Comparison of ENCODE assay signal across 8 cellular contexts in genomic region chr15:50687302-50687902, GRCh38. TPM values are rescaled to one million over a fixed set of nuclear protein-coding genes. Genes with fewer than 3 reads are reported as not detected.
DNase-seq lines count a peak whose midpoint lies in the region; ATAC-seq, FAIRE-seq and TF ChIP-seq lines count a peak whose summit lies in the region.

No MANE protein-coding gene starts in this region.

- peak overlapping the region; percentile 85 for H2AFZ ChIP-seq in GM23248

- peak overlapping the region; percentile 97 for H3K4me3 Mint-ChIP-seq in activated T-helper 17 cell treated with anti-CD3 and anti-CD28 coated beads, Interleukin-2, amount 50 U/mL, for 72 hours

- H3K4me2 ChIP-seq in GM23248 (ENCODE audit: unreplicated experiment), result peak overlapping the region; percentile 95

- peaks cover 26% of the 10 kb centered on the region for H3K4me1 Mint-ChIP-seq in activated T-helper 17 cell treated with anti-CD3 and anti-CD28 coated beads, Interleukin-2, amount 50 U/mL, for 72 hours

- FAIRE-seq in kidney (lab: Jason Lieb, UNC), result no peak

- CTCF ChIA-PET in AG04449 (lab: Yijun Ruan, JAX), result no interaction called here

- H3K27ac ChIP-seq in GM23248 (peak overlapping the region; percentile 91), kidney (ENCODE audit: low read depth in 2 of 2, low read length in 2 of 2) (peak overlapping the region; percentile 98 to 99), thymus (ENCODE audit: low read depth) (peak overlapping the region; percentile 95)

- H3K27me3 ChIP-seq in GM23248 (replicated peaks; ENCODE audit: insufficient read depth) (no peaks in the 10 kb centered on the region), thymus (ENCODE audit: control insufficient read depth, insufficient read depth) (no peaks in the 10 kb centered on the region)

- H4K20me1 ChIP-seq in GM23248 (ENCODE audit: insufficient read depth), result no peaks in the 10 kb centered on the region

- WGBS in GM23248 (ENCODE audit: low coverage in 1 of 2, low lambda C conversion rate in 2 of 2, missing lambda C conversion rate in 2 of 2), 2 experiments, result 56 to 61% methylated on average over 10 of the region's 10 CpGs
- 54% methylated on average over 10 of the region's 10 CpGs for WGBS in thymus

- peaks cover 32% of the 10 kb centered on the region for H3K4me1 ChIP-seq in GM23248 (ENCODE audit: insufficient read depth)
- H3K4me1 ChIP-seq in kidney (ENCODE audit: control insufficient read depth in 1 of 2, insufficient read depth in 1 of 2, low read depth in 1 of 2, low read length in 2 of 2), result peaks cover 7 to 9% of the 10 kb centered on the region in 2 donors
- H3K4me1 ChIP-seq in thymus (ENCODE audit: control insufficient read depth, insufficient read depth, low read length), result peaks cover 9% of the 10 kb centered on the region

- TF ChIP-seq CTCF in AG04449 (IDR thresholded peaks at IDR 0.05; ENCODE audit: insufficient read depth, low read length, missing control alignments) (no peak), kidney (IDR thresholded peaks at IDR 0.05; ENCODE audit: borderline replicate concordance, extremely low read depth, insufficient read depth) (no peak)

- peak overlapping the region; percentile 90 for H3K27ac Mint-ChIP-seq in activated T-helper 17 cell treated with anti-CD3 and anti-CD28 coated beads, Interleukin-2, amount 50 U/mL, for 72 hours

- in situ Hi-C loops in GM23248 (cut with MboI), result no loop called here

- H3K9ac ChIP-seq in GM23248 (peak overlapping the region; percentile 92), kidney (ENCODE audit: low read length in 2 of 2) (peak overlapping the region; percentile 72 to 99)

- H3K79me2 ChIP-seq in GM23248 (ENCODE audit: insufficient read depth), result peaks cover 47% of the 10 kb centered on the region

- peak overlapping the region; percentile 94 for H3K4me3 ChIP-seq in AG04449 (ENCODE audit: low read depth, low read length)
- H3K4me3 ChIP-seq in GM23248, result peak overlapping the region; percentile 86
- peak overlapping the region; percentile 83 for H3K4me3 ChIP-seq in kidney (ENCODE audit: low read length in 2 of 2)
- H3K4me3 ChIP-seq in thymus (ENCODE audit: low read length), result peak overlapping the region; percentile 91

- no peaks in the 10 kb centered on the region for H3K9me2 ChIP-seq in GM23248 (ENCODE audit: insufficient read depth)

- H3K9me3 ChIP-seq in GM23248 (ENCODE audit: low read depth) (no peaks in the 10 kb centered on the region), kidney (ENCODE audit: control insufficient read depth in 1 of 2, low read length in 2 of 2) (no peaks in the 10 kb centered on the region), thymus (ENCODE audit: control insufficient read depth) (no peaks in the 10 kb centered on the region)

- peaks cover 49% of the 10 kb centered on the region for H3K36me3 Mint-ChIP-seq in activated T-helper 17 cell treated with anti-CD3 and anti-CD28 coated beads, Interleukin-2, amount 50 U/mL, for 72 hours (ENCODE audit: low read depth)

- no peaks in the 10 kb centered on the region; the same call in 1 of the 2 replicates for H3K36me3 ChIP-seq in GM23248 (ENCODE audit: low read depth)
- no peaks in the 10 kb centered on the region for H3K36me3 ChIP-seq in kidney (ENCODE audit: control insufficient read depth in 1 of 2, insufficient read depth in 2 of 2, low read length in 2 of 2)
- peaks cover 4% of the 10 kb centered on the region for H3K36me3 ChIP-seq in thymus (ENCODE audit: control insufficient read depth, insufficient read depth)

- H3F3A ChIP-seq in GM23248 (ENCODE audit: insufficient read depth), result peaks cover 32% of the 10 kb centered on the region

- DNase-seq in AG04449 (ENCODE audit: low read depth, low spot score), result no peak
- no peak for DNase-seq in GM23248
- no peak for DNase-seq in kidney
- DNase-seq in activated CD8-positive, alpha-beta memory T cell treated with anti-CD3 and anti-CD28 coated beads, Interleukin-2, amount 50 U/mL, for 48 hours, result no peak

- no peaks in the 10 kb centered on the region for H3K9me3 Mint-ChIP-seq in activated T-helper 17 cell treated with anti-CD3 and anti-CD28 coated beads, Interleukin-2, amount 50 U/mL, for 72 hours

- POLR2A ChIA-PET in AG04449 (lab: Yijun Ruan, JAX), result no interaction called here

- no peak for ATAC-seq in activated T-helper 17 cell treated with anti-CD3 and anti-CD28 coated beads, Interleukin-2, amount 50 U/mL, for 72 hours (replicated peaks)
- ATAC-seq in GM21737 (IDR thresholded peaks at IDR 0.05; ENCODE audit: unreplicated experiment), result no peak
- no peak for ATAC-seq in GM21447 (IDR thresholded peaks at IDR 0.05; ENCODE audit: unreplicated experiment)

- intact Hi-C loops in kidney (cut with DNase I), result no loop called here

- H3K27me3 Mint-ChIP-seq in activated T-helper 17 cell treated with anti-CD3 and anti-CD28 coated beads, Interleukin-2, amount 50 U/mL, for 72 hours, result no peaks in the 10 kb centered on the region

RNA-seq across cellular contexts. Expression of gene TRPM7, which starts 0.8 kb away (rescaled TPM):
- total RNA-seq in GM23248 (2014; rRNA removed; shearing (Covaris generic)), result 38.4 and 75.2 TPM in 2 replicates
- polyA plus RNA-seq in GM23248 (2016; fragmentation: Nextera tagmentation; extraction: Ambion mirVana) (12.7 and 15.5 TPM in 2 replicates), kidney (ENCODE audit: insufficient read depth, low read depth, low replicate concordance) (17.0 TPM), thymus (15.6 TPM)
- total RNA-seq in activated T-helper 17 cell treated with anti-CD3 and anti-CD28 coated beads, Interleukin-2, amount 50 U/mL, for 72 hours, result 10 to 100 TPM; 52.0 to 77.0 TPM
- 38.3 TPM for total RNA-seq in kidney
